ENCODE assay signal across 1 cellular context in genomic region chr5:173327948-173328895, GRCh38.
A peak's percentile ranks its signal among the peaks of the same experiment; 100 is the strongest.
TF ChIP-seq lines count a peak whose summit lies in the region.

A gene with protein sequence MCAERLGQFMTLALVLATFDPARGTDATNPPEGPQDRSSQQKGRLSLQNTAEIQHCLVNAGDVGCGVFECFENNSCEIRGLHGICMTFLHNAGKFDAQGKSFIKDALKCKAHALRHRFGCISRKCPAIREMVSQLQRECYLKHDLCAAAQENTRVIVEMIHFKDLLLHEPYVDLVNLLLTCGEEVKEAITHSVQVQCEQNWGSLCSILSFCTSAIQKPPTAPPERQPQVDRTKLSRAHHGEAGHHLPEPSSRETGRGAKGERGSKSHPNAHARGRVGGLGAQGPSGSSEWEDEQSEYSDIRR (minus strand): TSS chr5:173328414. CDS start chr5:173328193, 221 bp downstream.

TF ChIP-seq in HepG2, 621 proteins besides CTCF, POLR2A, EP300 and RAD21 (continued from another document and continues in another):
- TF ChIP-seq TRAFD1 (CRISPR knock-in tag; IDR thresholded peaks at IDR 0.05; ENCODE audit: borderline replicate concordance) = peak; percentile 84; the same call in 1 of the 2 replicates
- peak; percentile 79 for TF ChIP-seq SIX4 (CRISPR knock-in tag; IDR thresholded peaks at IDR 0.05)
- no peak for TF ChIP-seq NBN (conservative IDR thresholded peaks at IDR 0.05)
- no peak for TF ChIP-seq CC2D1A (CRISPR knock-in tag; IDR thresholded peaks at IDR 0.05)
- no peak for TF ChIP-seq ZNF335 (CRISPR knock-in tag; IDR thresholded peaks at IDR 0.05)
- peak; percentile 88 for TF ChIP-seq ZNF687 (CRISPR knock-in tag; IDR thresholded peaks at IDR 0.05)
- TF ChIP-seq ZNF749 (CRISPR knock-in tag; IDR thresholded peaks at IDR 0.05; ENCODE audit: borderline replicate concordance) = peak; percentile 76
- no peak for TF ChIP-seq ZNF10 (CRISPR knock-in tag; IDR thresholded peaks at IDR 0.05; ENCODE audit: borderline replicate concordance, low read depth)
- no peak for TF ChIP-seq HNF4A (CRISPR knock-in tag; IDR thresholded peaks at IDR 0.05)
- peak; percentile 63; the same call in 1 of the 2 replicates for TF ChIP-seq ZNF224 (CRISPR knock-in tag; IDR thresholded peaks at IDR 0.05)
- TF ChIP-seq, protein P1, sequence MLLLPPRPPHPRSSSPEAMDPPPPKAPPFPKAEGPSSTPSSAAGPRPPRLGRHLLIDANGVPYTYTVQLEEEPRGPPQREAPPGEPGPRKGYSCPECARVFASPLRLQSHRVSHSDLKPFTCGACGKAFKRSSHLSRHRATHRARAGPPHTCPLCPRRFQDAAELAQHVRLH (CRISPR knock-in tag; IDR thresholded peaks at IDR 0.05; ENCODE audit: borderline replicate concordance, low read depth) = 0 out of 2 replicates have a peak, but pooled peaks have one; percentile 63
- TF ChIP-seq, protein P2, sequence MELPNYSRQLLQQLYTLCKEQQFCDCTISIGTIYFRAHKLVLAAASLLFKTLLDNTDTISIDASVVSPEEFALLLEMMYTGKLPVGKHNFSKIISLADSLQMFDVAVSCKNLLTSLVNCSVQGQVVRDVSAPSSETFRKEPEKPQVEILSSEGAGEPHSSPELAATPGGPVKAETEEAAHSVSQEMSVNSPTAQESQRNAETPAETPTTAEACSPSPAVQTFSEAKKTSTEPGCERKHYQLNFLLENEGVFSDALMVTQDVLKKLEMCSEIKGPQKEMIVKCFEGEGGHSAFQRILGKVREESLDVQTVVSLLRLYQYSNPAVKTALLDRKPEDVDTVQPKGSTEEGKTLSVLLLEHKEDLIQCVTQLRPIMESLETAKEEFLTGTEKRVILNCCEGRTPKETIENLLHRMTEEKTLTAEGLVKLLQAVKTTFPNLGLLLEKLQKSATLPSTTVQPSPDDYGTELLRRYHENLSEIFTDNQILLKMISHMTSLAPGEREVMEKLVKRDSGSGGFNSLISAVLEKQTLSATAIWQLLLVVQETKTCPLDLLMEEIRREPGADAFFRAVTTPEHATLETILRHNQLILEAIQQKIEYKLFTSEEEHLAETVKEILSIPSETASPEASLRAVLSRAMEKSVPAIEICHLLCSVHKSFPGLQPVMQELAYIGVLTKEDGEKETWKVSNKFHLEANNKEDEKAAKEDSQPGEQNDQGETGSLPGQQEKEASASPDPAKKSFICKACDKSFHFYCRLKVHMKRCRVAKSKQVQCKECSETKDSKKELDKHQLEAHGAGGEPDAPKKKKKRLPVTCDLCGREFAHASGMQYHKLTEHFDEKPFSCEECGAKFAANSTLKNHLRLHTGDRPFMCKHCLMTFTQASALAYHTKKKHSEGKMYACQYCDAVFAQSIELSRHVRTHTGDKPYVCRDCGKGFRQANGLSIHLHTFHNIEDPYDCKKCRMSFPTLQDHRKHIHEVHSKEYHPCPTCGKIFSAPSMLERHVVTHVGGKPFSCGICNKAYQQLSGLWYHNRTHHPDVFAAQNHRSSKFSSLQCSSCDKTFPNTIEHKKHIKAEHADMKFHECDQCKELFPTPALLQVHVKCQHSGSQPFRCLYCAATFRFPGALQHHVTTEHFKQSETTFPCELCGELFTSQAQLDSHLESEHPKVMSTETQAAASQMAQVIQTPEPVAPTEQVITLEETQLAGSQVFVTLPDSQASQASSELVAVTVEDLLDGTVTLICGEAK (IDR thresholded peaks at IDR 0.05) = no peak
- TF ChIP-seq, protein P2 (CRISPR knock-in tag; IDR thresholded peaks at IDR 0.05) = no peak
- peak; percentile 30; the same call in 1 of the 2 replicates for TF ChIP-seq ZNF777 (CRISPR knock-in tag; IDR thresholded peaks at IDR 0.05)
- TF ChIP-seq THRA (CRISPR knock-in tag; IDR thresholded peaks at IDR 0.05; ENCODE audit: borderline replicate concordance) = peak; percentile 49; the same call in 1 of the 2 replicates
- no peak for TF ChIP-seq CBX2 (IDR thresholded peaks at IDR 0.05; ENCODE audit: low read depth, low read length)
- TF ChIP-seq CBX2 (CRISPR knock-in tag; IDR thresholded peaks at IDR 0.05; ENCODE audit: low read depth) = no peak
- peak; percentile 30; the same call in 1 of the 2 replicates for TF ChIP-seq ELF1 (CRISPR knock-in tag; IDR thresholded peaks at IDR 0.05)
- TF ChIP-seq MAF1 (CRISPR knock-in tag; IDR thresholded peaks at IDR 0.05; ENCODE audit: borderline replicate concordance) = no peak
- peak; percentile 34; the same call in 1 of the 2 replicates for TF ChIP-seq TMF1 (CRISPR knock-in tag; IDR thresholded peaks at IDR 0.05; ENCODE audit: low read depth)
- TF ChIP-seq, protein P3, sequence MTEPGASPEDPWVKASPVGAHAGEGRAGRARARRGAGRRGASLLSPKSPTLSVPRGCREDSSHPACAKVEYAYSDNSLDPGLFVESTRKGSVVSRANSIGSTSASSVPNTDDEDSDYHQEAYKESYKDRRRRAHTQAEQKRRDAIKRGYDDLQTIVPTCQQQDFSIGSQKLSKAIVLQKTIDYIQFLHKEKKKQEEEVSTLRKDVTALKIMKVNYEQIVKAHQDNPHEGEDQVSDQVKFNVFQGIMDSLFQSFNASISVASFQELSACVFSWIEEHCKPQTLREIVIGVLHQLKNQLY (CRISPR knock-in tag; IDR thresholded peaks at IDR 0.05) = 0 out of 2 replicates have a peak, but pooled peaks have one; percentile 31
- peak; percentile 73 for TF ChIP-seq SRSF1 (optimal IDR thresholded peaks at IDR 0.05; ENCODE audit: low read depth, low read length)
- TF ChIP-seq ZBTB8A (CRISPR knock-in tag; IDR thresholded peaks at IDR 0.05; ENCODE audit: borderline replicate concordance, low read depth) = peak; percentile 61; the same call in 1 of the 2 replicates
- TF ChIP-seq JUN (CRISPR knock-in tag; IDR thresholded peaks at IDR 0.05) = peak; percentile 15; the same call in 1 of the 2 replicates
- TF ChIP-seq ZNF264 (CRISPR knock-in tag; IDR thresholded peaks at IDR 0.05) = no peak
- peak; percentile 76 for TF ChIP-seq RXRB (CRISPR knock-in tag; IDR thresholded peaks at IDR 0.05; ENCODE audit: borderline replicate concordance)
- peak; percentile 33; the same call in 1 of the 2 replicates for TF ChIP-seq FOSL2 (CRISPR knock-in tag; IDR thresholded peaks at IDR 0.05)
- peak; percentile 90 for TF ChIP-seq SATB2 (CRISPR knock-in tag; IDR thresholded peaks at IDR 0.05)
- no peak for TF ChIP-seq SMAD1 (CRISPR knock-in tag; IDR thresholded peaks at IDR 0.05; ENCODE audit: borderline replicate concordance, low read depth)
- no peak for TF ChIP-seq GZF1 (CRISPR knock-in tag; IDR thresholded peaks at IDR 0.05)
- TF ChIP-seq, protein P4, sequence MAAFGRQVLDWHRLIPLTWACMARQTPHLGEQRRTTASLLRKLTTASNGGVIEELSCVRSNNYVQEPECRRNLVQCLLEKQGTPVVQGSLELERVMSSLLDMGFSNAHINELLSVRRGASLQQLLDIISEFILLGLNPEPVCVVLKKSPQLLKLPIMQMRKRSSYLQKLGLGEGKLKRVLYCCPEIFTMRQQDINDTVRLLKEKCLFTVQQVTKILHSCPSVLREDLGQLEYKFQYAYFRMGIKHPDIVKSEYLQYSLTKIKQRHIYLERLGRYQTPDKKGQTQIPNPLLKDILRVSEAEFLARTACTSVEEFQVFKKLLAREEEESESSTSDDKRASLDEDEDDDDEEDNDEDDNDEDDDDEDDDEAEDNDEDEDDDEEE (CRISPR knock-in tag; IDR thresholded peaks at IDR 0.05) = no peak; the same call in 1 of the 2 replicates
- TF ChIP-seq, protein P5, sequence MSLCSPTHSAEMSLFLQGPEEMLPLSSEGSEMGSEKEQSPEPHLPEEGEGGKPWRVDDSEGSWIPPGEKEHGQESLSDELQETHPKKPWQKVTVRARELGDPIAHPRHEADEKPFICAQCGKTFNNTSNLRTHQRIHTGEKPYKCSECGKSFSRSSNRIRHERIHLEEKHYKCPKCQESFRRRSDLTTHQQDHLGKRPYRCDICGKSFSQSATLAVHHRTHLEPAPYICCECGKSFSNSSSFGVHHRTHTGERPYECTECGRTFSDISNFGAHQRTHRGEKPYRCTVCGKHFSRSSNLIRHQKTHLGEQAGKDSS (CRISPR knock-in tag; IDR thresholded peaks at IDR 0.05; ENCODE audit: borderline replicate concordance, low read depth) = peak; percentile 37; the same call in 1 of the 2 replicates
